In genomic region chr11:47451990-47452389, GRCh38 we compare ENCODE assay signal across 36 cellular contexts. TPM values are rescaled to one million over a fixed set of nuclear protein-coding genes. Genes with fewer than 3 reads are reported as not detected.
"Had no signal": no experiment of that assay in that cellular context is flagged by ENCODE, and none has a peak within 500 bp of the region (broad histone marks: within the 10 kb centered on the region; RNA-seq: fewer than 3 reads in every experiment).

No MANE protein-coding gene starts in this region.

- H3K9me3 Mint-ChIP-seq: activated CD4-positive, alpha-beta memory T cell treated with anti-CD3 and anti-CD28 coated beads, Interleukin-2, amount 10 ng/mL, durations not matched to agents 7 days and 5 days; activated naive CD8-positive, alpha-beta T cell treated with anti-CD3 and anti-CD28 coated beads for 36 hours had no signal

- H3K27ac ChIP-seq: brain microvascular endothelial cell, Peyer's patch, VCaP had no signal

- H3K4me1 ChIP-seq: Peyer's patch had no signal

- H3K27ac Mint-ChIP-seq: activated CD4-positive, alpha-beta memory T cell treated with anti-CD3 and anti-CD28 coated beads, Interleukin-2, amount 10 ng/mL, durations not matched to agents 7 days and 5 days; activated CD8-positive, alpha-beta memory T cell treated with anti-CD3 and anti-CD28 coated beads, Interleukin-2, amount 10 ng/mL, durations not matched to agents 7 days and 5 days; activated naive CD8-positive, alpha-beta T cell treated with anti-CD3 and anti-CD28 coated beads for 36 hours had no signal

- H3K27me3 Mint-ChIP-seq: activated CD4-positive, alpha-beta memory T cell treated with anti-CD3 and anti-CD28 coated beads, Interleukin-2, amount 10 ng/mL, durations not matched to agents 7 days and 5 days; activated CD8-positive, alpha-beta memory T cell treated with anti-CD3 and anti-CD28 coated beads, Interleukin-2, amount 10 ng/mL, durations not matched to agents 7 days and 5 days; activated naive CD8-positive, alpha-beta T cell treated with anti-CD3 and anti-CD28 coated beads for 36 hours had no signal

- H3K36me3 Mint-ChIP-seq: activated naive CD8-positive, alpha-beta T cell treated with anti-CD3 and anti-CD28 coated beads for 36 hours had no signal

- H3K36me3 ChIP-seq: brain microvascular endothelial cell, Peyer's patch had no signal

- ATAC-seq: activated CD8-positive, alpha-beta memory T cell treated with anti-CD3 and anti-CD28 coated beads, Interleukin-2, amount 10 ng/mL, durations not matched to agents 7 days and 5 days; PC-3; Right ventricle myocardium inferior; SK-N-SH treated with all-trans-retinoic acid at 6 μM for 48 hours had no signal

- H3K4me3 ChIP-seq: Peyer's patch had no signal

- DNase-seq: activated CD4-positive, alpha-beta memory T cell treated with anti-CD3 and anti-CD28 coated beads, Interleukin-2, amount 10 ng/mL, durations not matched to agents 7 days and 5 days; activated CD4-positive, alpha-beta T cell treated with anti-CD3 and anti-CD28 coated beads for 1 hour; activated CD4-positive, alpha-beta T cell treated with anti-CD3 and anti-CD28 coated beads for 48 hours; activated CD4-positive, CD25-positive, alpha-beta regulatory T cell; activated CD8-positive, alpha-beta memory T cell treated with anti-CD3 and anti-CD28 coated beads for 24 hours; activated CD8-positive, alpha-beta memory T cell treated with anti-CD3 and anti-CD28 coated beads, Interleukin-2, amount 10 ng/mL, durations not matched to agents 7 days and 5 days; activated CD8-positive, alpha-beta memory T cell treated with anti-CD3 and anti-CD28 coated beads, Interleukin-2, amount 50 U/mL, for 48 hours; activated effector memory CD4-positive, alpha-beta T cell treated with Interleukin-2 at 50 U/mL for 16 hours; activated naive CD4-positive, alpha-beta T cell; activated naive CD4-positive, alpha-beta T cell treated with anti-CD3 and anti-CD28 coated beads, Interleukin-2, amount 50 U/mL, for 16 hours; activated naive CD8-positive, alpha-beta T cell treated with anti-CD3 and anti-CD28 coated beads for 36 hours; activated T-cell treated with anti-CD3 and anti-CD28 coated beads, Interleukin-2, amount 50 U/mL, for 48 hours; amniotic stem cell; aorta; brain microvascular endothelial cell; cerebellar nuclear complex; Karpas-422; NCI-H1105 treated with DMSO at 0.1 percent for 48 hours; NCI-H1436; NCI-H1694; NCI-H1930; NCI-H2081 treated with DMSO at 0.1 percent for 48 hours; NCI-H345; NCI-H524 treated with DMSO at 0.1 percent for 48 hours; PC-3; Peyer's patch; RPMI8226; SIG-M5; SW 1271; T-helper 1 cell; T-helper 2 cell; T-helper 9 cell had no signal

- H3K9me3 ChIP-seq: Peyer's patch had no signal

- H3K4me3 Mint-ChIP-seq: activated CD4-positive, alpha-beta memory T cell treated with anti-CD3 and anti-CD28 coated beads, Interleukin-2, amount 10 ng/mL, durations not matched to agents 7 days and 5 days; activated CD8-positive, alpha-beta memory T cell treated with anti-CD3 and anti-CD28 coated beads, Interleukin-2, amount 10 ng/mL, durations not matched to agents 7 days and 5 days; activated naive CD8-positive, alpha-beta T cell treated with anti-CD3 and anti-CD28 coated beads for 36 hours had no signal

- H3K27me3 ChIP-seq: brain microvascular endothelial cell, Peyer's patch had no signal

RNA-seq across cellular contexts. Expression of gene RAPSN, which starts 3.1 kb away (rescaled TPM):
- total RNA-seq: PC-3, SK-MEL-5 had no signal
